ENCODE assay signal across 10 cellular contexts in the genomic region with DNA sequence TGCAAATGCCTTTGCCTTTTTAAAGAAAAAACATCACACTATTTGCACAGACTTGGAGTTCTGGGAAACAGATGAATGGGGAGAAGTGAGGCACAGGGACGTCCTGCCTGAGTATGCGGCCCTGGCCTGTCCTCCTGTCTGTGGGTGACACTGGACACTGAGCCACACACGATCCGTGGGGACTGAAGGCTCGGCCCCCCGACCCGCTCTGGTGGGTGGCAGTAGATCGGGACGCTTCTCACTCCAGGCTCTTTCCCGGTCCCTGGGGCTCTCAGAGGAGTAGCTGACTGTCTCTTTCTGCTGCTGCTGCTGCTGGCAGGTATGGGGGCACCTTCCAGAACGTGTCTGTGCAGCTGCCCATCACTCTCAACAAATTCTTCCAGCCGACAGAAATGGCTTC. TPM values are rescaled to one million over a fixed set of nuclear protein-coding genes. Genes with fewer than 3 reads are reported as not detected.
"Had no signal": no experiment of that assay in that cellular context is flagged by ENCODE, and none has a peak within 500 bp of the region (broad histone marks: within the 10 kb centered on the region; RNA-seq: fewer than 3 reads in every experiment).

No MANE protein-coding gene starts in this region.

- H3K4me3 Mint-ChIP-seq: GM23338, H9, IgD-negative memory B cell had no signal

- H3K27me3 Mint-ChIP-seq: IgD-negative memory B cell had no signal

- H2AFZ ChIP-seq: GM23338 had no signal

- H3K27ac ChIP-seq: HL-60, KMS-11 had no signal

- H3K9ac ChIP-seq: KMS-11 had no signal

- ATAC-seq: HepG2 had no signal

- H3K4me2 ChIP-seq: GM23338, KMS-11 had no signal

- H3K27ac Mint-ChIP-seq: GM23338, H9, IgD-negative memory B cell had no signal

- H3K4me1 Mint-ChIP-seq: GM23338 had no signal

- H3K4me3 ChIP-seq: GM23338 had no signal

- DNase-seq: H9, HCEC 1CT, KBM-7 had no signal

- H3K9me3 Mint-ChIP-seq: GM23338, H9, IgD-negative memory B cell had no signal

RNA-seq across cellular contexts. Expression of gene MUC6, which starts 27.7 kb away (rescaled TPM):
- total RNA-seq: GM23338, H1, H9, HepG2, HT1080 had no signal
- polyA plus RNA-seq: GM23338, H1, HepG2, IgD-negative memory B cell had no signal
